ENCODE assay signal across 9 cellular contexts in genomic region chr20:4898282-4898681, GRCh38.
A peak's percentile ranks its signal among the peaks of the same experiment; 100 is the strongest.
DNase-seq lines count a peak whose midpoint lies in the region; TF ChIP-seq lines count a peak whose summit lies in the region.
"Had no signal": no experiment of that assay in that cellular context is flagged by ENCODE, and none has a peak within 500 bp of the region (broad histone marks: within the 10 kb centered on the region; RNA-seq: fewer than 3 reads in every experiment).

No MANE protein-coding gene starts in this region.

- peak overlapping the region; percentile 28 for H3K4me2 ChIP-seq in mammary epithelial cell (ENCODE audit: insufficient read depth, low read depth, low read length)

- H3K9me3 ChIP-seq in mammary epithelial cell (replicated peaks; ENCODE audit: insufficient read depth, low read length) (no peaks in the 10 kb centered on the region), tibial artery (no peaks in the 10 kb centered on the region)

- H3K27me3 ChIP-seq in mammary epithelial cell (ENCODE audit: insufficient read depth, low read length), result no peaks in the 10 kb centered on the region
- no peaks in the 10 kb centered on the region for H3K27me3 ChIP-seq in tibial artery

- H3K27ac ChIP-seq in mammary epithelial cell (ENCODE audit: insufficient read depth, low read depth, low read length) (peak overlapping the region; percentile 45), tibial artery (no peak overlapping the region)
- H3K27ac ChIP-seq: 22Rv1 had no signal

- no peak overlapping the region for H3K9ac ChIP-seq in mammary epithelial cell (ENCODE audit: insufficient read depth, low read length)

- H2AFZ ChIP-seq in mammary epithelial cell (ENCODE audit: low read depth, low read length), result peak overlapping the region; percentile 3

- TF ChIP-seq CTCF in mammary epithelial cell (conservative IDR thresholded peaks at IDR 0.05 in 1 of 2, IDR thresholded peaks at IDR 0.05 in 1 of 2; ENCODE audit: extremely low read depth in 1 of 2, insufficient read depth in 1 of 2, low read depth in 1 of 2, low read length in 2 of 2) (no peak), tibial artery (IDR thresholded peaks at IDR 0.05) (no peak)

- intact Hi-C loops in mammary epithelial cell (cut with micrococcal nuclease) (no loop called here), tibial artery (cut with DNase I; ENCODE audit: low total_unique reads) (no loop called here)

- H3K36me3 ChIP-seq in mammary epithelial cell (ENCODE audit: insufficient read depth, low read length) (no peaks in the 10 kb centered on the region), tibial artery (peaks cover 15 to 42% (median 24%) of the 10 kb centered on the region in 3 donors)

- H3K4me1 ChIP-seq in mammary epithelial cell (ENCODE audit: insufficient read depth, low read length), result peaks cover 28% of the 10 kb centered on the region
- peaks cover 0 to 14% (median 2%) of the 10 kb centered on the region in 4 donors for H3K4me1 ChIP-seq in tibial artery

- H4K20me1 ChIP-seq in mammary epithelial cell (ENCODE audit: insufficient read depth, low read length), result no peaks in the 10 kb centered on the region

- BruUV-seq in mammary epithelial cell (replicated peaks; lab: Mats Ljungman, UMichigan), result no TSS peak

- DNase-seq in NCI-H2171 treated with DMSO at 0.1 percent for 48 hours (lab: John Stamatoyannopoulos, UW) (peak; percentile 28), NCI-H2171 (lab: John Stamatoyannopoulos, UW) (no peak), mammary epithelial cell (peak; percentile 98), kidney tubule cell (ENCODE audit: low spot score) (peak; percentile 91), tibial artery (peak; percentile 35 to 71), DMS114 treated with DMSO at 0.1 percent for 48 hours (lab: John Stamatoyannopoulos, UW; ENCODE audit: unreplicated experiment) (no peak), NCI-H1048 (lab: John Stamatoyannopoulos, UW) (no peak), NCI-H82 (lab: John Stamatoyannopoulos, UW) (no peak)

- H3K79me2 ChIP-seq in mammary epithelial cell (ENCODE audit: insufficient read depth, low read length), result no peaks in the 10 kb centered on the region

- WGBS in mammary epithelial cell (ENCODE audit: low coverage, missing lambda C conversion rate), result 0% methylated on average over 6 of the region's 8 CpGs

- CTCF ChIA-PET in mammary epithelial cell (lab: Charles Lee; ENCODE audit: low non-redundant PET), result interaction anchor here (0.6 kb wide), 1 partner anchor 30 kb away, joined by 18 read pairs; no protein-coding TSS in a partner anchor

- H3K4me3 ChIP-seq in mammary epithelial cell (replicated peaks in 1 of 3; ENCODE audit: insufficient read depth in 1 of 3, low read depth in 2 of 3, low read length in 3 of 3) (no peak overlapping the region), tibial artery (no peak overlapping the region)

- in situ Hi-C loops in mammary epithelial cell (cut with MboI; ENCODE audit: low sequenced_read_pairs in 2 of 2), result no loop called here

- dilution Hi-C loops in mammary epithelial cell (cut with HindIII; ENCODE audit: low sequenced_read_pairs), result no loop called here

Comparison
In these comparisons a context has a peak if more than half of its experiments do, and no peak if none do; other contexts are left out.
1. DNase-seq: peak in NCI-H2171 treated with DMSO at 0.1 percent for 48 hours (single experiment), mammary epithelial cell (single experiment), kidney tubule cell (single experiment) and tibial artery (2 of 2); none in NCI-H2171 (single experiment), DMS114 treated with DMSO at 0.1 percent for 48 hours (single experiment), NCI-H1048 (single experiment) and NCI-H82 (single experiment).